ENCODE assay signal across 22 cellular contexts in the genomic region with DNA sequence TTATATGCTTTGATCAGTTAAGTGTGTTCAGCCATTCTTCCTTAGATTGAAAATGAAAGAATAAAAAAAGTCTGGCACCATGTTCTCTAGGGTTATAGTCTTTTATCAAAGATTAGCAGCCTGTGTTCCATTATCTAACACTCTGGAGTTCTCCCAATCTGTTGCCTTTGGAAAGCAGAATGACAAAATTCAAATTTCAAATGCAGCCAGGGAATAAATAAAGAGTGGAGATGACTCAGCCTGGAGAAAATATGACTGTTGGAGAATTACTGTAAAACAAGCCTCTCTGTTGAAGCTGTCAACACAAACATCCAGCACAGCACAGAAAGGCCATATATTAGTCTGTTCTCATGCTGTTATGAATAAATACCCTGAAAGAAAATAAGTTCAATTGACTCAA.
"Had no signal": no experiment of that assay in that cellular context is flagged by ENCODE, and none has a peak within 500 bp of the region (broad histone marks: within the 10 kb centered on the region; RNA-seq: fewer than 3 reads in every experiment).

No MANE protein-coding gene starts in this region.

- H3K9me3 ChIP-seq: colonic mucosa, lower lobe of right lung, neutrophil, pancreas, right lobe of liver, testis, tibial artery had no signal

- H3K4me3 ChIP-seq: colonic mucosa, heart right ventricle, lower lobe of right lung, pancreas, right lobe of liver, testis, tibial artery had no signal

- H3K27me3 Mint-ChIP-seq: dendritic cell treated with granulocyte-macrophage colony-stimulating factor and Interleukin-4, amounts not matched to agents 40 ng/mL and 50 ng/mL, for 4 days; stimulated activated naive B cell treated with anti-CD40 and anti-IgM and Interleukin-4, amounts not matched to agents 10 μg/mL and 1 μg/mL and 100 μg/mL, for 72 hours; stimulated activated naive CD8-positive, alpha-beta T cell treated with anti-CD3 and anti-CD28 coated beads, Interleukin-15, Interleukin-2, amounts not matched to agents 100 ng/mL and 50 ng/mL, for 24 hours; type B pancreatic cell had no signal

- ATAC-seq: lower lobe of right lung; natural killer cell; pancreas; right lobe of liver; stimulated activated naive B cell treated with anti-CD40 and anti-IgM and Interleukin-4, amounts not matched to agents 10 μg/mL and 1 μg/mL and 100 μg/mL, for 72 hours had no signal

- H3K36me3 ChIP-seq: colonic mucosa, heart right ventricle, lower lobe of right lung, neutrophil, pancreas, right lobe of liver, tibial artery had no signal

- H3K27ac ChIP-seq: colonic mucosa, heart right ventricle, lower lobe of right lung, neutrophil, pancreas, right lobe of liver, testis, tibial artery had no signal

- H3K4me1 Mint-ChIP-seq: natural killer cell; stimulated activated naive B cell treated with anti-CD40 and anti-IgM and Interleukin-4, amounts not matched to agents 10 μg/mL and 1 μg/mL and 100 μg/mL, for 72 hours had no signal

- H3K9me3 Mint-ChIP-seq: type B pancreatic cell had no signal

- H3K36me3 Mint-ChIP-seq: natural killer cell; stimulated activated naive B cell treated with anti-CD40 and anti-IgM and Interleukin-4, amounts not matched to agents 10 μg/mL and 1 μg/mL and 100 μg/mL, for 72 hours; type B pancreatic cell had no signal

- DNase-seq: central memory CD4-positive, alpha-beta T cell; colonic mucosa; effector memory CD4-positive, alpha-beta T cell; heart right ventricle; islet precursor cell; kidney glomerular epithelial cell; lower lobe of right lung; natural killer cell; pancreas; retina; right lobe of liver; small intestine; stimulated activated CD4-positive, alpha-beta T cell treated with anti-CD3 and anti-CD28 coated beads, Interleukin-15, amount 100 ng/mL, for 24 hours; stimulated activated CD4-positive, alpha-beta T cell treated with anti-CD3 and anti-CD28 coated beads, Interleukin-2, amount 100 ng/mL, for 48 hours; stimulated activated naive B cell treated with anti-CD40 and anti-IgM and Interleukin-4, amounts not matched to agents 10 μg/mL and 1 μg/mL and 100 μg/mL, for 72 hours; testis; tibial artery had no signal

- H3K4me3 Mint-ChIP-seq: dendritic cell treated with granulocyte-macrophage colony-stimulating factor and Interleukin-4, amounts not matched to agents 40 ng/mL and 50 ng/mL, for 4 days; natural killer cell; neural crest cell; stimulated activated naive B cell treated with anti-CD40 and anti-IgM and Interleukin-4, amounts not matched to agents 10 μg/mL and 1 μg/mL and 100 μg/mL, for 72 hours; stimulated activated naive CD8-positive, alpha-beta T cell treated with anti-CD3 and anti-CD28 coated beads, Interleukin-15, Interleukin-2, amounts not matched to agents 100 ng/mL and 50 ng/mL, for 24 hours; type B pancreatic cell had no signal

- H3K4me1 ChIP-seq: colonic mucosa, lower lobe of right lung, pancreas, right lobe of liver, testis, tibial artery had no signal

- H3K27ac Mint-ChIP-seq: dendritic cell treated with granulocyte-macrophage colony-stimulating factor and Interleukin-4, amounts not matched to agents 40 ng/mL and 50 ng/mL, for 4 days; natural killer cell; stimulated activated naive B cell treated with anti-CD40 and anti-IgM and Interleukin-4, amounts not matched to agents 10 μg/mL and 1 μg/mL and 100 μg/mL, for 72 hours; stimulated activated naive CD8-positive, alpha-beta T cell treated with anti-CD3 and anti-CD28 coated beads, Interleukin-15, Interleukin-2, amounts not matched to agents 100 ng/mL and 50 ng/mL, for 24 hours; type B pancreatic cell had no signal

- H3K27me3 ChIP-seq: colonic mucosa, heart right ventricle, neutrophil, pancreas, right lobe of liver, testis, tibial artery had no signal
